Comparison of ENCODE assay signal across 30 cellular contexts in genomic region chr12:111419784-111420183, GRCh38.
"Had no signal": no experiment of that assay in that cellular context is flagged by ENCODE, and none has a peak within 500 bp of the region (broad histone marks: within the 10 kb centered on the region; RNA-seq: fewer than 3 reads in every experiment).

No MANE protein-coding gene starts in this region.

- ATAC-seq: gastroesophageal sphincter; left lobe of liver; natural killer cell treated with Interleukin-12 subunit alpha and Interleukin-12 subunit beta and Interleukin-15 and Interleukin-18, amount 100 ng/mL, for 72 hours; pancreas; SK-N-SH treated with all-trans-retinoic acid at 6 μM for 48 hours; stimulated activated naive B cell treated with anti-CD40 and anti-IgM and Interleukin-4, amounts not matched to agents 10 μg/mL and 1 μg/mL and 100 μg/mL, for 72 hours; T-helper 17 cell had no signal

- DNase-seq: activated CD4-positive, alpha-beta memory T cell treated with anti-CD3 and anti-CD28 coated beads, Interleukin-2, amount 10 ng/mL, durations not matched to agents 7 days and 5 days; activated CD4-positive, alpha-beta T cell treated with anti-CD3 and anti-CD28 coated beads for 1 hour; activated CD4-positive, alpha-beta T cell treated with anti-CD3 and anti-CD28 coated beads, Interleukin-2, amount 10 ng/mL, durations not matched to agents 7 days and 5 days; activated CD8-positive, alpha-beta memory T cell treated with anti-CD3 and anti-CD28 coated beads, Interleukin-2, amount 50 U/mL, for 48 hours; activated naive CD4-positive, alpha-beta T cell; activated naive CD8-positive, alpha-beta T cell treated with anti-CD3 and anti-CD28 coated beads for 36 hours; activated T-cell treated with anti-CD3 and anti-CD28 coated beads, Interleukin-2, amount 50 U/mL, for 48 hours; aorta; caudate nucleus; cortex of kidney; mesendoderm; pancreas; retina; stimulated activated CD4-positive, alpha-beta T cell treated with anti-CD3 and anti-CD28 coated beads, Interleukin-15, amount 100 ng/mL, for 24 hours; stimulated activated CD4-positive, alpha-beta T cell treated with anti-CD3 and anti-CD28 coated beads, Interleukin-2, amount 100 ng/mL, for 24 hours; stimulated activated naive B cell treated with anti-CD40 and anti-IgM and Interleukin-4, amounts not matched to agents 10 μg/mL and 1 μg/mL and 100 μg/mL, for 72 hours; T-helper 17 cell; T1000; trophoblast cell had no signal

- H3K27me3 Mint-ChIP-seq: activated CD4-positive, alpha-beta memory T cell treated with anti-CD3 and anti-CD28 coated beads, Interleukin-2, amount 10 ng/mL, durations not matched to agents 7 days and 5 days; activated CD4-positive, alpha-beta T cell treated with anti-CD3 and anti-CD28 coated beads, Interleukin-2, amount 10 ng/mL, durations not matched to agents 7 days and 5 days; activated naive CD8-positive, alpha-beta T cell treated with anti-CD3 and anti-CD28 coated beads for 36 hours; brain; natural killer cell treated with Interleukin-12 subunit alpha and Interleukin-12 subunit beta and Interleukin-15 and Interleukin-18, amount 100 ng/mL, for 72 hours; stimulated activated naive B cell treated with anti-CD40 and anti-IgM and Interleukin-4, amounts not matched to agents 10 μg/mL and 1 μg/mL and 100 μg/mL, for 72 hours; T-helper 17 cell had no signal

- H3K9me3 Mint-ChIP-seq: activated CD4-positive, alpha-beta memory T cell treated with anti-CD3 and anti-CD28 coated beads, Interleukin-2, amount 10 ng/mL, durations not matched to agents 7 days and 5 days; activated CD4-positive, alpha-beta T cell treated with anti-CD3 and anti-CD28 coated beads, Interleukin-2, amount 10 ng/mL, durations not matched to agents 7 days and 5 days; activated naive CD8-positive, alpha-beta T cell treated with anti-CD3 and anti-CD28 coated beads for 36 hours; activated T-helper 2 cell treated with anti-CD3 and anti-CD28 coated beads, Interferon-gamma antibody, Interleukin-2, Interleukin-4, amounts not matched to agents 10 μg/mL and 5 μg/mL and 100 μg/mL, durations not matched to agents 14 hours and 24 hours and 36 hours; brain; natural killer cell treated with Interleukin-12 subunit alpha and Interleukin-12 subunit beta and Interleukin-15 and Interleukin-18, amount 100 ng/mL, for 72 hours; stimulated activated naive B cell treated with anti-CD40 and anti-IgM and Interleukin-4, amounts not matched to agents 10 μg/mL and 1 μg/mL and 100 μg/mL, for 72 hours had no signal

- H3K4me3 Mint-ChIP-seq: activated CD4-positive, alpha-beta memory T cell treated with anti-CD3 and anti-CD28 coated beads, Interleukin-2, amount 10 ng/mL, durations not matched to agents 7 days and 5 days; activated CD4-positive, alpha-beta T cell treated with anti-CD3 and anti-CD28 coated beads, Interleukin-2, amount 10 ng/mL, durations not matched to agents 7 days and 5 days; activated naive CD8-positive, alpha-beta T cell treated with anti-CD3 and anti-CD28 coated beads for 36 hours; brain; natural killer cell treated with Interleukin-12 subunit alpha and Interleukin-12 subunit beta and Interleukin-15 and Interleukin-18, amount 100 ng/mL, for 72 hours; stimulated activated naive B cell treated with anti-CD40 and anti-IgM and Interleukin-4, amounts not matched to agents 10 μg/mL and 1 μg/mL and 100 μg/mL, for 72 hours; T-helper 17 cell had no signal

- H3K4me1 Mint-ChIP-seq: brain had no signal

- H3K4me3 ChIP-seq: adrenal gland, gastroesophageal sphincter, lung, pancreas, prostate gland, smooth muscle cell, thoracic aorta had no signal

- H3K9me3 ChIP-seq: adrenal gland, gastroesophageal sphincter, pancreas, prostate gland, thoracic aorta had no signal

- H3K27ac ChIP-seq: gastroesophageal sphincter, pancreas, prostate gland, thoracic aorta had no signal

- H3K36me3 Mint-ChIP-seq: natural killer cell treated with Interleukin-12 subunit alpha and Interleukin-12 subunit beta and Interleukin-15 and Interleukin-18, amount 100 ng/mL, for 72 hours had no signal

- H3K27me3 ChIP-seq: adrenal gland, gastroesophageal sphincter, pancreas had no signal

- H3K27ac Mint-ChIP-seq: activated CD4-positive, alpha-beta memory T cell treated with anti-CD3 and anti-CD28 coated beads, Interleukin-2, amount 10 ng/mL, durations not matched to agents 7 days and 5 days; activated naive CD8-positive, alpha-beta T cell treated with anti-CD3 and anti-CD28 coated beads for 36 hours; activated T-helper 2 cell treated with anti-CD3 and anti-CD28 coated beads, Interferon-gamma antibody, Interleukin-2, Interleukin-4, amounts not matched to agents 10 μg/mL and 5 μg/mL and 100 μg/mL, durations not matched to agents 14 hours and 24 hours and 36 hours; brain; natural killer cell treated with Interleukin-12 subunit alpha and Interleukin-12 subunit beta and Interleukin-15 and Interleukin-18, amount 100 ng/mL, for 72 hours; stimulated activated naive B cell treated with anti-CD40 and anti-IgM and Interleukin-4, amounts not matched to agents 10 μg/mL and 1 μg/mL and 100 μg/mL, for 72 hours; T-helper 17 cell had no signal

- H3K4me1 ChIP-seq: pancreas, prostate gland had no signal
